Comparison of ENCODE assay signal across 20 cellular contexts in genomic region chr7:70523626-70524351, GRCh38.
DNase-seq lines count a peak whose midpoint lies in the region; FAIRE-seq and TF ChIP-seq lines count a peak whose summit lies in the region.
"Had no signal": no experiment of that assay in that cellular context is flagged by ENCODE, and none has a peak within 500 bp of the region (broad histone marks: within the 10 kb centered on the region; RNA-seq: fewer than 3 reads in every experiment).

No MANE protein-coding gene starts in this region.

- H3K4me3 ChIP-seq in epithelial cell of esophagus (ENCODE audit: low read length) (no peak overlapping the region), keratinocyte (ENCODE audit: control insufficient read depth in 2 of 3, extremely low read depth in 1 of 3, insufficient read depth in 2 of 3, low read depth in 1 of 3, low read length in 3 of 3) (no peak overlapping the region), transverse colon (no peak overlapping the region), smooth muscle cell (no peak overlapping the region), H7 (ENCODE audit: insufficient read depth, low read depth, low read length) (no peak overlapping the region)

- in situ Hi-C loops in transverse colon (cut with MboI; ENCODE audit: low pct_ligation_motif_present in 1 of 4, low pct_unique_long_range_greater_than_20kb in 1 of 4, low sequenced_read_pairs in 3 of 4) = no loop called here

- WGBS in transverse colon (ENCODE audit: low coverage in 1 of 2), 2 donors = 80 to 81% methylated on average over 4 to 9 of the region's 9 CpGs
- WGBS in smooth muscle cell (ENCODE audit: low lambda C conversion rate) = 97% methylated on average over 9 of the region's 9 CpGs

- no peak for TF ChIP-seq POLR2A in transverse colon (IDR thresholded peaks at IDR 0.05)

- H3K4me1 ChIP-seq in keratinocyte (ENCODE audit: control insufficient read depth, extremely low read depth, insufficient read depth, low read length) (peaks cover 6% of the 10 kb centered on the region), transverse colon (peaks cover 0 to 31% (median 2%) of the 10 kb centered on the region in 4 donors), smooth muscle cell (ENCODE audit: low read depth) (no peaks in the 10 kb centered on the region)

- peak; percentile 65 for FAIRE-seq in keratinocyte (lab: Jason Lieb, UNC)
- FAIRE-seq: GM12891, GM18507, H54 had no signal

- no peak overlapping the region for H3K27ac ChIP-seq in keratinocyte (ENCODE audit: control insufficient read depth, insufficient read depth, low read length)
- H3K27ac ChIP-seq in transverse colon = no peak overlapping the region
- no peak overlapping the region for H3K27ac ChIP-seq in smooth muscle cell (ENCODE audit: low read depth)

- no peaks in the 10 kb centered on the region for H3K27me3 ChIP-seq in keratinocyte (ENCODE audit: control insufficient read depth, extremely low read depth, insufficient read depth, low read length)
- H3K27me3 ChIP-seq in transverse colon = no peaks in the 10 kb centered on the region
- peaks cover 21% of the 10 kb centered on the region for H3K27me3 ChIP-seq in smooth muscle cell (ENCODE audit: low read depth)
- H3K27me3 ChIP-seq in H7 (ENCODE audit: control insufficient read depth, insufficient read depth, low read length) = no peaks in the 10 kb centered on the region

- TF ChIP-seq CTCF in epithelial cell of esophagus (IDR thresholded peaks at IDR 0.05; ENCODE audit: insufficient read depth, low read depth, low read length, missing control alignments) (no peak), keratinocyte (optimal IDR thresholded peaks at IDR 0.05 in 1 of 3, IDR thresholded peaks at IDR 0.05 in 1 of 3, conservative IDR thresholded peaks at IDR 0.05 in 1 of 3; ENCODE audit: extremely low read depth in 1 of 3, insufficient read depth in 2 of 3, low read length in 3 of 3) (no peak), transverse colon (IDR thresholded peaks at IDR 0.05) (no peak), smooth muscle cell (IDR thresholded peaks at IDR 0.05; ENCODE audit: borderline replicate concordance, insufficient read depth, poor library complexity, severe bottlenecking) (no peak)

- DNase-seq in RPMI8226 = peak; percentile 25
- DNase-seq in epithelial cell of esophagus (ENCODE audit: low read depth) = peak; percentile 63
- DNase-seq in keratinocyte (ENCODE audit: low read depth, low spot score) = peak; percentile 4
- DNase-seq in transverse colon = peak; percentile 11
- no peak for DNase-seq in smooth muscle cell (lab: John Stamatoyannopoulos, UW; ENCODE audit: unreplicated experiment)
- no peak for DNase-seq in H7
- DNase-seq in SW 1271 (lab: John Stamatoyannopoulos, UW) = no peak
- DNase-seq: 8988T; C1 segment of cervical spinal cord; Calu3; CD4-positive, alpha-beta memory T cell; COR-L47; DMS53; DMS79 treated with DMSO at 0.1 percent for 48 hours; GF-D8; GOT3; HCEC 1CT had no signal

- no peak for TF ChIP-seq EP300 in transverse colon (IDR thresholded peaks at IDR 0.05; ENCODE audit: low read depth)

- intact Hi-C loops in transverse colon (cut with DNase I; ENCODE audit: low total_unique reads) = no loop called here

- H2AFZ ChIP-seq in keratinocyte (ENCODE audit: control insufficient read depth, low read length) = no peak overlapping the region
- H2AFZ ChIP-seq in smooth muscle cell (ENCODE audit: low read depth) = no peak overlapping the region

- H3K9me3 ChIP-seq in keratinocyte (ENCODE audit: control insufficient read depth, low read depth, low read length) = no peaks in the 10 kb centered on the region
- H3K9me3 ChIP-seq in transverse colon = no peaks in the 10 kb centered on the region
- no peaks in the 10 kb centered on the region for H3K9me3 ChIP-seq in smooth muscle cell (replicated peaks; ENCODE audit: low read depth)

- H3K9me1 ChIP-seq in keratinocyte (ENCODE audit: control insufficient read depth, extremely low read depth, insufficient read depth, low read length) = no peaks in the 10 kb centered on the region

- H3K9ac ChIP-seq in keratinocyte (ENCODE audit: control insufficient read depth, extremely low read depth, insufficient read depth, low read length) (no peak overlapping the region), smooth muscle cell (ENCODE audit: low read depth) (no peak overlapping the region)

- dilution Hi-C loops in keratinocyte (cut with MboI; ENCODE audit: extremely low pct_ligation_motif_present, low sequenced_read_pairs) = no loop called here

- H3K36me3 ChIP-seq in keratinocyte (ENCODE audit: control insufficient read depth in 2 of 2, extremely low read depth in 1 of 2, insufficient read depth in 2 of 2, low read length in 2 of 2) (no peaks in the 10 kb centered on the region), transverse colon (no peaks in the 10 kb centered on the region), smooth muscle cell (ENCODE audit: low read depth) (no peaks in the 10 kb centered on the region), H7 (replicated peaks; ENCODE audit: control insufficient read depth, insufficient read depth, low read length) (no peaks in the 10 kb centered on the region)

- H3K4me2 ChIP-seq in keratinocyte (ENCODE audit: control insufficient read depth, extremely low read depth, insufficient read depth, low read depth, low read length) = no peak overlapping the region
- no peak overlapping the region for H3K4me2 ChIP-seq in smooth muscle cell

- no peaks in the 10 kb centered on the region for H3F3A ChIP-seq in smooth muscle cell (ENCODE audit: low read depth)

- H3K79me2 ChIP-seq in keratinocyte (ENCODE audit: control insufficient read depth, insufficient read depth, low read length) (no peaks in the 10 kb centered on the region), smooth muscle cell (ENCODE audit: low read depth) (no peaks in the 10 kb centered on the region)

- H4K20me1 ChIP-seq in keratinocyte (ENCODE audit: control insufficient read depth, extremely low read depth, insufficient read depth, low read length) = no peaks in the 10 kb centered on the region
- H4K20me1 ChIP-seq in smooth muscle cell (ENCODE audit: low read depth) = no peaks in the 10 kb centered on the region

Comparison
In these comparisons a context has a peak if more than half of its experiments do, and no peak if none do; other contexts are left out.
1. DNase-seq: peak in RPMI8226 (single experiment), epithelial cell of esophagus (single experiment), keratinocyte (single experiment) and transverse colon (single experiment); none in smooth muscle cell (single experiment), H7 (single experiment) and SW 1271 (0 of 2).